25 cellular contexts compared by ENCODE assay signal in genomic region chr2:241976296-241976695, GRCh38.
"Had no signal": no experiment of that assay in that cellular context is flagged by ENCODE, and none has a peak within 500 bp of the region (broad histone marks: within the 10 kb centered on the region; RNA-seq: fewer than 3 reads in every experiment).

No MANE protein-coding gene starts in this region.

- ATAC-seq: activated T-cell treated with anti-CD3 and anti-CD28 coated beads, Interleukin-2, amount 50 U/mL, for 72 hours; Right ventricle myocardium inferior; T-cell had no signal

- DNase-seq: activated CD4-positive, alpha-beta memory T cell treated with anti-CD3 and anti-CD28 coated beads for 36 hours; activated CD4-positive, alpha-beta T cell treated with anti-CD3 and anti-CD28 coated beads, Interleukin-2, amount 10 ng/mL, durations not matched to agents 7 days and 5 days; activated CD4-positive, CD25-positive, alpha-beta regulatory T cell; activated CD8-positive, alpha-beta memory T cell treated with anti-CD3 and anti-CD28 coated beads for 24 hours; activated gamma-delta T cell treated with Interleukin-2 at 50 U/mL for 16 hours; activated naive CD4-positive, alpha-beta T cell treated with anti-CD3 and anti-CD28 coated beads, Interleukin-2, amount 10 ng/mL, durations not matched to agents 7 days and 5 days; activated T-cell treated with anti-CD3 and anti-CD28 coated beads, Interleukin-2, amount 50 U/mL, for 72 hours; aorta; NCI-H1092; NCI-H1417; NCI-H2029; NCI-H2107; NCI-H345; NCI-H510A; NCI-H526 treated with DMSO at 0.1 percent for 48 hours; NCI-H82; RPMI8226; T-cell; T-helper 2 cell had no signal

- H3K27me3 ChIP-seq: breast epithelium had no signal

- H3K27me3 Mint-ChIP-seq: activated CD4-positive, alpha-beta memory T cell treated with anti-CD3 and anti-CD28 coated beads for 36 hours; activated CD4-positive, alpha-beta T cell treated with anti-CD3 and anti-CD28 coated beads, Interleukin-2, amount 10 ng/mL, durations not matched to agents 7 days and 5 days; activated naive CD4-positive, alpha-beta T cell treated with anti-CD3 and anti-CD28 coated beads, Interleukin-2, amount 10 ng/mL, durations not matched to agents 7 days and 5 days; T-cell had no signal

- H3K4me1 Mint-ChIP-seq: activated CD4-positive, alpha-beta T cell treated with anti-CD3 and anti-CD28 coated beads, Interleukin-2, amount 10 ng/mL, durations not matched to agents 7 days and 5 days; activated naive CD4-positive, alpha-beta T cell treated with anti-CD3 and anti-CD28 coated beads, Interleukin-2, amount 10 ng/mL, durations not matched to agents 7 days and 5 days; T-cell had no signal

- H3K36me3 Mint-ChIP-seq: activated naive CD4-positive, alpha-beta T cell treated with anti-CD3 and anti-CD28 coated beads, Interleukin-2, amount 10 ng/mL, durations not matched to agents 7 days and 5 days had no signal

- H3K27ac Mint-ChIP-seq: activated CD4-positive, alpha-beta memory T cell treated with anti-CD3 and anti-CD28 coated beads for 36 hours; activated CD4-positive, alpha-beta T cell treated with anti-CD3 and anti-CD28 coated beads, Interleukin-2, amount 10 ng/mL, durations not matched to agents 7 days and 5 days; activated naive CD4-positive, alpha-beta T cell treated with anti-CD3 and anti-CD28 coated beads, Interleukin-2, amount 10 ng/mL, durations not matched to agents 7 days and 5 days; activated T-cell treated with anti-CD3 and anti-CD28 coated beads, Interleukin-2, amount 50 U/mL, for 72 hours; activated T-helper 2 cell treated with anti-CD3 and anti-CD28 coated beads, Interferon-gamma antibody, Interleukin-2, Interleukin-4, amounts not matched to agents 10 μg/mL and 5 μg/mL and 100 μg/mL, durations not matched to agents 14 hours and 24 hours and 36 hours; T-cell had no signal

- H3K36me3 ChIP-seq: breast epithelium had no signal

- H3K4me2 ChIP-seq: KMS-11 had no signal

- H3K9me3 Mint-ChIP-seq: activated CD4-positive, alpha-beta T cell treated with anti-CD3 and anti-CD28 coated beads, Interleukin-2, amount 10 ng/mL, durations not matched to agents 7 days and 5 days; activated naive CD4-positive, alpha-beta T cell treated with anti-CD3 and anti-CD28 coated beads, Interleukin-2, amount 10 ng/mL, durations not matched to agents 7 days and 5 days; activated T-cell treated with anti-CD3 and anti-CD28 coated beads, Interleukin-2, amount 50 U/mL, for 72 hours; activated T-helper 2 cell treated with anti-CD3 and anti-CD28 coated beads, Interferon-gamma antibody, Interleukin-2, Interleukin-4, amounts not matched to agents 10 μg/mL and 5 μg/mL and 100 μg/mL, durations not matched to agents 14 hours and 24 hours and 36 hours had no signal

- H3K27ac ChIP-seq: breast epithelium, KMS-11, SK-N-MC, VCaP had no signal

- H3K9ac ChIP-seq: KMS-11 had no signal

- H3K9me3 ChIP-seq: breast epithelium had no signal

- H3K4me1 ChIP-seq: breast epithelium had no signal

- H3K4me3 ChIP-seq: breast epithelium, SK-N-MC had no signal

- H3K4me3 Mint-ChIP-seq: activated CD4-positive, alpha-beta memory T cell treated with anti-CD3 and anti-CD28 coated beads for 36 hours; activated CD4-positive, alpha-beta T cell treated with anti-CD3 and anti-CD28 coated beads, Interleukin-2, amount 10 ng/mL, durations not matched to agents 7 days and 5 days; activated naive CD4-positive, alpha-beta T cell treated with anti-CD3 and anti-CD28 coated beads, Interleukin-2, amount 10 ng/mL, durations not matched to agents 7 days and 5 days; activated T-cell treated with anti-CD3 and anti-CD28 coated beads, Interleukin-2, amount 50 U/mL, for 72 hours; T-cell had no signal
